1 cellular context compared by ENCODE assay signal in genomic region chr19:43462887-43463380, GRCh38.
A peak's percentile ranks its signal among the peaks of the same experiment; 100 is the strongest.
TF ChIP-seq lines count a peak whose summit lies in the region.

No MANE protein-coding gene starts in this region.

TF ChIP-seq in K562, 482 proteins besides CTCF, POLR2A, EP300 and RAD21 (continued from another document):
- TF ChIP-seq MECOM (CRISPR knock-in tag; IDR thresholded peaks at IDR 0.05), result 0 out of 2 replicates have a peak, but pooled peaks have one; percentile 12
- TF ChIP-seq L3MBTL2 (IDR thresholded peaks at IDR 0.05), result peak; percentile 88
- no peak for TF ChIP-seq ZNF77 (CRISPR knock-in tag; IDR thresholded peaks at IDR 0.05)
- TF ChIP-seq NFIC (IDR thresholded peaks at IDR 0.05), result peak; percentile 40
- TF ChIP-seq FOXP1 (CRISPR knock-in tag; IDR thresholded peaks at IDR 0.05), result 0 out of 2 replicates have a peak, but pooled peaks have one; percentile 66
- TF ChIP-seq MYC (IDR thresholded peaks at IDR 0.05; ENCODE audit: low read depth, low read length), result 0 out of 2 replicates have a peak, but pooled peaks have one; percentile 10
- TF ChIP-seq MYC (CRISPR knock-in tag; IDR thresholded peaks at IDR 0.05; ENCODE audit: borderline replicate concordance, low read depth), result no peak
- TF ChIP-seq ARID4B (CRISPR knock-in tag; IDR thresholded peaks at IDR 0.05), result 0 out of 2 replicates have a peak, but pooled peaks have one; percentile 10
- TF ChIP-seq ZBTB7A (IDR thresholded peaks at IDR 0.05; ENCODE audit: borderline replicate concordance, control insufficient read depth, low read depth, low read length), result 0 out of 2 replicates have a peak, but pooled peaks have one; percentile 3
- peak; percentile 71 for TF ChIP-seq MGA (IDR thresholded peaks at IDR 0.05)
- peak; percentile 59; the same call in 1 of the 2 replicates for TF ChIP-seq ZEB2 (IDR thresholded peaks at IDR 0.05)
- peak; percentile 38 to 43 for TF ChIP-seq E2F6 (IDR thresholded peaks at IDR 0.05; ENCODE audit: borderline replicate concordance in 1 of 2, extremely low read depth in 1 of 2, insufficient read depth in 1 of 2, insufficient read length in 1 of 2, low read depth in 1 of 2, low read length in 1 of 2, poor library complexity in 1 of 2, severe bottlenecking in 1 of 2)
- TF ChIP-seq ZSCAN29 (IDR thresholded peaks at IDR 0.05), result peak; percentile 51; the same call in 1 of the 2 replicates
- TF ChIP-seq POLR2H (tag; IDR thresholded peaks at IDR 0.05; ENCODE audit: low read depth), result no peak
- peak; percentile 88 for TF ChIP-seq NCOA6 (IDR thresholded peaks at IDR 0.05)
- no peak for TF ChIP-seq NUFIP1 (IDR thresholded peaks at IDR 0.05; ENCODE audit: partially characterized antibody)
- TF ChIP-seq XRCC5 (IDR thresholded peaks at IDR 0.05; ENCODE audit: low read depth, low read length), result 0 out of 2 replicates have a peak, but pooled peaks have one; percentile 12
- TF ChIP-seq, protein P1, sequence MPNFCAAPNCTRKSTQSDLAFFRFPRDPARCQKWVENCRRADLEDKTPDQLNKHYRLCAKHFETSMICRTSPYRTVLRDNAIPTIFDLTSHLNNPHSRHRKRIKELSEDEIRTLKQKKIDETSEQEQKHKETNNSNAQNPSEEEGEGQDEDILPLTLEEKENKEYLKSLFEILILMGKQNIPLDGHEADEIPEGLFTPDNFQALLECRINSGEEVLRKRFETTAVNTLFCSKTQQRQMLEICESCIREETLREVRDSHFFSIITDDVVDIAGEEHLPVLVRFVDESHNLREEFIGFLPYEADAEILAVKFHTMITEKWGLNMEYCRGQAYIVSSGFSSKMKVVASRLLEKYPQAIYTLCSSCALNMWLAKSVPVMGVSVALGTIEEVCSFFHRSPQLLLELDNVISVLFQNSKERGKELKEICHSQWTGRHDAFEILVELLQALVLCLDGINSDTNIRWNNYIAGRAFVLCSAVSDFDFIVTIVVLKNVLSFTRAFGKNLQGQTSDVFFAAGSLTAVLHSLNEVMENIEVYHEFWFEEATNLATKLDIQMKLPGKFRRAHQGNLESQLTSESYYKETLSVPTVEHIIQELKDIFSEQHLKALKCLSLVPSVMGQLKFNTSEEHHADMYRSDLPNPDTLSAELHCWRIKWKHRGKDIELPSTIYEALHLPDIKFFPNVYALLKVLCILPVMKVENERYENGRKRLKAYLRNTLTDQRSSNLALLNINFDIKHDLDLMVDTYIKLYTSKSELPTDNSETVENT (CRISPR knock-in tag; IDR thresholded peaks at IDR 0.05), result no peak
- TF ChIP-seq CXXC5 (CRISPR knock-in tag; IDR thresholded peaks at IDR 0.05), result peak; percentile 19; the same call in 1 of the 2 replicates
